Comparison of ENCODE assay signal across 10 cellular contexts in genomic region chr21:45536301-45537081, GRCh38. TPM values are rescaled to one million over a fixed set of nuclear protein-coding genes. Genes with fewer than 3 reads are reported as not detected.
DNase-seq lines count a peak whose midpoint lies in the region; ATAC-seq and TF ChIP-seq lines count a peak whose summit lies in the region.
"Had no signal": no experiment of that assay in that cellular context is flagged by ENCODE, and none has a peak within 500 bp of the region (broad histone marks: within the 10 kb centered on the region; RNA-seq: fewer than 3 reads in every experiment).

No MANE protein-coding gene starts in this region.

- intact Hi-C loops in left ventricle myocardium inferior (cut with micrococcal nuclease) (no loop called here), posterior vena cava (cut with DNase I) (no loop called here)

- peaks cover 6 to 10% of the 10 kb centered on the region in 2 donors for H3K4me1 Mint-ChIP-seq in immature natural killer cell

- H3K27me3 Mint-ChIP-seq in immature natural killer cell (ENCODE audit: low read depth in 3 of 3), result peaks cover 0 to 3% (median 0%) of the 10 kb centered on the region in 3 donors

- no peak overlapping the region for H3K4me3 Mint-ChIP-seq in immature natural killer cell

- H3K9me3 ChIP-seq in RWPE2 (ENCODE audit: severe bottlenecking), result no peaks in the 10 kb centered on the region
- no peaks in the 10 kb centered on the region for H3K9me3 ChIP-seq in left ventricle myocardium inferior (replicated peaks)

- H3K4me1 ChIP-seq in RWPE2 (ENCODE audit: insufficient read depth, poor library complexity, severe bottlenecking) (no peaks in the 10 kb centered on the region), left ventricle myocardium inferior (peaks cover 34% of the 10 kb centered on the region)

- no peaks in the 10 kb centered on the region for H3K36me3 Mint-ChIP-seq in immature natural killer cell

- H3K27ac ChIP-seq in RWPE2 (ENCODE audit: poor library complexity, severe bottlenecking) (no peak overlapping the region), left ventricle myocardium inferior (replicated peaks) (no peak overlapping the region)
- H3K27ac ChIP-seq: SK-N-MC had no signal

- H3K36me3 ChIP-seq in RWPE2 (ENCODE audit: low read depth) (no peaks in the 10 kb centered on the region), left ventricle myocardium inferior (no peaks in the 10 kb centered on the region)

- no peak overlapping the region for H3K4me3 ChIP-seq in RWPE2 (ENCODE audit: severe bottlenecking)
- no peak overlapping the region for H3K4me3 ChIP-seq in left ventricle myocardium inferior
- H3K4me3 ChIP-seq: SK-N-MC had no signal

- ATAC-seq in RWPE2 (ENCODE audit: low read depth) (no peak), HG02981 (IDR thresholded peaks at IDR 0.05; ENCODE audit: unreplicated experiment) (no peak)
- ATAC-seq: stimulated activated naive CD8-positive, alpha-beta T cell treated with anti-CD3 and anti-CD28 coated beads, Interleukin-15, Interleukin-2, amounts not matched to agents 100 U/mL and 50 U/mL, for 24 hours had no signal

- TF ChIP-seq CTCF in RWPE2 (IDR thresholded peaks at IDR 0.05; ENCODE audit: poor library complexity, severe bottlenecking), result no peak
- TF ChIP-seq CTCF in left ventricle myocardium inferior (IDR thresholded peaks at IDR 0.05; ENCODE audit: borderline replicate concordance), result no peak

- H3K9me3 Mint-ChIP-seq in immature natural killer cell, result no peaks in the 10 kb centered on the region

- DNase-seq in COLO829 (ENCODE audit: low spot score) (peak; percentile 87), RWPE2 (ENCODE audit: low spot score) (peak; percentile 60), left ventricle myocardium inferior (peak; percentile 12), posterior vena cava (ENCODE audit: low spot score) (peak; percentile 58), immature natural killer cell (no peak), AG20443 (ENCODE audit: low spot score) (no peak)
- DNase-seq: H7; stimulated activated naive CD8-positive, alpha-beta T cell treated with anti-CD3 and anti-CD28 coated beads, Interleukin-15, Interleukin-2, amounts not matched to agents 100 U/mL and 50 U/mL, for 24 hours had no signal

- H3K27ac Mint-ChIP-seq in immature natural killer cell, result no peak overlapping the region

- H3K27me3 ChIP-seq in RWPE2 (ENCODE audit: insufficient read depth, poor library complexity, severe bottlenecking) (no peaks in the 10 kb centered on the region), left ventricle myocardium inferior (ENCODE audit: low read depth) (no peaks in the 10 kb centered on the region)

RNA-seq across cellular contexts. Expression of gene SLC19A1, which starts 5.7 kb away (rescaled TPM):
- total RNA-seq in left ventricle myocardium inferior (4.9 TPM), posterior vena cava (1 to 10 TPM; 4.5 to 6.5 TPM)
- polyA plus RNA-seq in immature natural killer cell, result 1 to 10 TPM in 2 of 3 donors, under 1 TPM in 1; 0.84 to 7.1 (median 1.7) TPM

Comparison
In these comparisons a context has a peak if more than half of its experiments do, and no peak if none do; other contexts are left out.
1. DNase-seq: peak in COLO829 (single experiment), RWPE2 (single experiment), left ventricle myocardium inferior (single experiment) and posterior vena cava (single experiment); none in immature natural killer cell (0 of 3) and AG20443 (single experiment).